ENCODE assay signal across 23 cellular contexts in the genomic region with DNA sequence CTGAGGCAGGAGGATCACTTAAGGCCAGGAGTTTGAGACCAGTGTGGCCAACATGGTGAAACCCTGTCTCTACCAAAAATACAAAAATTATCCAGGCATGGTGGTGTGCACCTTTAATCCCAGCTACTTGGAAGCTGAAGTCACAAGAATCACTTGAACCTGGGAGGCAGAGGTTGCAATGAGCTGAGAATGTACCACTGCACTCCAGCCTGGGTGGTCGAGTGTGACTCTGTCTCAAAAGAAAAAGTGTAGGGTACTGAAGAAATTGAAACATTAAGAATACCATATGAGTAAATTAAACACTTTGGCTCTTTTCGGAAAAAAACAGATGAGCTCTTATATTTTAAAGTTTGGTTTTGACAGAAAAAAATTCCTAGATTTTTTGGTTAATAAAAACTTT.
"Had no signal": no experiment of that assay in that cellular context is flagged by ENCODE, and none has a peak within 500 bp of the region (broad histone marks: within the 10 kb centered on the region; RNA-seq: fewer than 3 reads in every experiment).

No MANE protein-coding gene starts in this region.

- H3K27ac ChIP-seq: heart left ventricle, lower lobe of right lung, ovary, psoas muscle, right atrium auricular region, SJCRH30, thoracic aorta, upper lobe of right lung had no signal

- H3K36me3 ChIP-seq: ovary had no signal

- H3K4me2 ChIP-seq: neural progenitor cell had no signal

- H3K9me3 ChIP-seq: heart left ventricle, lower lobe of right lung, ovary, psoas muscle, right atrium auricular region, SJCRH30, thoracic aorta, upper lobe of right lung had no signal

- H3K27me3 ChIP-seq: heart left ventricle, neural progenitor cell, ovary, right atrium auricular region, SJCRH30, upper lobe of right lung had no signal

- DNase-seq: activated CD4-positive, alpha-beta T cell treated with anti-CD3 and anti-CD28 coated beads for 36 hours; activated CD4-positive, alpha-beta T cell treated with anti-CD3 and anti-CD28 coated beads, Interleukin-2, amount 50 U/mL, for 4 hours; activated gamma-delta T cell; cortex of kidney; endodermal cell; heart left ventricle; lower lobe of right lung; naive thymus-derived CD8-positive, alpha-beta T cell; ovary; psoas muscle; SJCRH30; stimulated activated CD4-positive, alpha-beta T cell treated with anti-CD3 and anti-CD28 coated beads, Interleukin-12 subunit alpha, Interleukin-12 subunit beta, amount 100 ng/mL, for 4 hours; stimulated activated CD4-positive, alpha-beta T cell treated with anti-CD3 and anti-CD28 coated beads, Interleukin-1b, Interleukin-23, amount 100 ng/mL, for 48 hours; T-helper 1 cell; T-helper 9 cell; upper lobe of right lung had no signal

- H3K27ac Mint-ChIP-seq: endodermal cell; neural progenitor cell; stimulated activated memory B cell treated with anti-CD40 and anti-IgM and Interleukin-4, amounts not matched to agents 10 μg/mL and 1 μg/mL and 100 μg/mL, for 72 hours; WTC11 had no signal

- H3K4me3 ChIP-seq: heart left ventricle, lower lobe of right lung, neural progenitor cell, ovary, psoas muscle, right atrium auricular region, SJCRH30, thoracic aorta, upper lobe of right lung had no signal

- H3K27me3 Mint-ChIP-seq: activated CD4-positive, alpha-beta T cell treated with anti-CD3 and anti-CD28 coated beads for 36 hours; naive thymus-derived CD8-positive, alpha-beta T cell; stimulated activated memory B cell treated with anti-CD40 and anti-IgM and Interleukin-4, amounts not matched to agents 10 μg/mL and 1 μg/mL and 100 μg/mL, for 72 hours had no signal

- H3K9ac ChIP-seq: neural progenitor cell had no signal

- H3K4me1 Mint-ChIP-seq: neural progenitor cell had no signal

- H2AFZ ChIP-seq: neural progenitor cell had no signal

- H3K4me1 ChIP-seq: lower lobe of right lung, neural progenitor cell, psoas muscle, SJCRH30, upper lobe of right lung had no signal

- H3K4me3 Mint-ChIP-seq: activated CD4-positive, alpha-beta T cell treated with anti-CD3 and anti-CD28 coated beads for 36 hours; endodermal cell; naive thymus-derived CD8-positive, alpha-beta T cell; neural progenitor cell; stimulated activated memory B cell treated with anti-CD40 and anti-IgM and Interleukin-4, amounts not matched to agents 10 μg/mL and 1 μg/mL and 100 μg/mL, for 72 hours; WTC11 had no signal

- ATAC-seq: heart left ventricle; left lobe of liver; lower lobe of right lung; naive thymus-derived CD8-positive, alpha-beta T cell; psoas muscle; stimulated activated memory B cell treated with anti-CD40 and anti-IgM and Interleukin-4, amounts not matched to agents 10 μg/mL and 1 μg/mL and 100 μg/mL, for 72 hours; upper lobe of right lung; WTC11 had no signal

- H3K9me3 Mint-ChIP-seq: activated naive CD4-positive, alpha-beta T cell treated with anti-CD3 and anti-CD28 coated beads, Interleukin-2, amount 50 U/mL, for 72 hours; endodermal cell; naive thymus-derived CD8-positive, alpha-beta T cell; neural progenitor cell; stimulated activated memory B cell treated with anti-CD40 and anti-IgM and Interleukin-4, amounts not matched to agents 10 μg/mL and 1 μg/mL and 100 μg/mL, for 72 hours; WTC11 had no signal
